ENCODE assay signal across 22 cellular contexts in genomic region chr14:90606434-90606833, GRCh38.
"Had no signal": no experiment of that assay in that cellular context is flagged by ENCODE, and none has a peak within 500 bp of the region (broad histone marks: within the 10 kb centered on the region; RNA-seq: fewer than 3 reads in every experiment).

No MANE protein-coding gene starts in this region.

- H3K27ac ChIP-seq: HL-60, RWPE1 had no signal

- DNase-seq: KBM-7, NCI-H1048, NCI-H1105, NCI-H1417 treated with DMSO at 0.1 percent for 48 hours, NCI-H146, NCI-H1694 treated with DMSO at 0.1 percent for 48 hours, NCI-H1930, NCI-H2081, NCI-H2107, NCI-H2171, NCI-H226, NCI-H446, NCI-H510A, NCI-H524 treated with DMSO at 0.1 percent for 48 hours, NCI-H69, NCI-H774, PC-3, SHP77 had no signal

- ATAC-seq: Panc1, PC-3, SK-N-SH treated with all-trans-retinoic acid at 6 μM for 48 hours had no signal
